ENCODE assay signal across 8 cellular contexts in the genomic region with DNA sequence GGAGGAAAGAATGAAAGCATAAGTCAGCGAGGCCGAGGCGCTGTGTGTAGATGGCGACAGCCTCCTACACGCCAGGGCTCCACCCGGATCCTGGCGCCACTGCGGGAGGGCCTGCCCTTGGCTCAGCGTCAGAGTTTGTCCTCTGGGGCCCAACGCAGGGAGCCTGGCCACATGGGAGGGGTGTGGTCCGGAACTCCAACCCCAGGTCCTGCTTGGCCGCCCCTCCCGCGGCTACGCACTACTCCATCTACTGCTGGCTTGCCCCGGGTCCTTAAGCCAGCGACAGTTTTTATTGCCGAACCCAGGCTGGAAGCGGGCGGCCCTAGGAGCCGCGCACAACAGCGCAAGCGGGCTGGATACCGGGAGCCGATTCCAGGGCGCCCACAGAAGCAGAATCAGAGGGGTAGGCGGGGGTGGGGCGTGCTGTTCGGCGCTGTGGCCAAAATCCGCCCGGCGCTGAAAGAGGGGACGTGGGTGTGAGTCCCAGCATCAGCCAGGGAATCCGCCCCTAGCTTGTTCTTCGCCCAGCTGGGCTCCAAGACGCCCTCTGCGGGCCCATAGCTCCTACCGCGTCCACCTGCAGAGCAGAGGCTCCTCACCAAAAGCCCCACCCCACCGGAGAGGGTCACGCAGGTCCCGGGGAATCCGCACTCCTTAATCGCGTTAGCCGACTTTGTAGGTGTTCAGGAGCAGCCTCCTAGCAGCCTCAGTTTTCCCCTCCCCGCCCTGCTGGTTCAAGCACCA. TPM values are rescaled to one million over a fixed set of nuclear protein-coding genes. Genes with fewer than 3 reads are reported as not detected.
A peak's percentile ranks its signal among the peaks of the same experiment; 100 is the strongest.
DNase-seq lines count a peak whose midpoint lies in the region; ATAC-seq and TF ChIP-seq lines count a peak whose summit lies in the region.

No MANE protein-coding gene starts in this region.

- no peaks in the 10 kb centered on the region for H4K20me1 ChIP-seq in OCI-LY3 (ENCODE audit: insufficient read depth, low read length)

- no peak overlapping the region for H4K8ac ChIP-seq in neuronal stem cell (ENCODE audit: low read depth, low read length)

- H3K27me3 Mint-ChIP-seq in activated T-helper 2 cell treated with anti-CD3 and anti-CD28 coated beads, Interferon-gamma antibody, Interleukin-2, Interleukin-4, amounts not matched to agents 10 μg/mL and 5 μg/mL and 100 μg/mL, durations not matched to agents 14 hours and 24 hours and 36 hours (ENCODE audit: low read depth) = peaks cover 46% of the 10 kb centered on the region

- peak; percentile 52 for TF ChIP-seq CTCF in HFF-Myc (IDR thresholded peaks at IDR 0.05; ENCODE audit: low read depth, low read length, missing control alignments)
- peak; percentile 49 for TF ChIP-seq CTCF in OCI-LY3 (IDR thresholded peaks at IDR 0.05; ENCODE audit: low read depth, low read length)
- peak; percentile 68 for TF ChIP-seq CTCF in foreskin fibroblast (IDR thresholded peaks at IDR 0.05; ENCODE audit: low read depth, low read length)

- H2AFZ ChIP-seq in OCI-LY3 (ENCODE audit: low read depth, low read length) (no peak overlapping the region), neuronal stem cell (ENCODE audit: low read length) (peak overlapping the region; percentile 99)

- H3K18ac ChIP-seq in neuronal stem cell (ENCODE audit: low read length) = peak overlapping the region; percentile 9

- in situ Hi-C loops in Caki2 (cut with HindIII; ENCODE audit: low pct_unique_long_range_greater_than_20kb, low sequenced_read_pairs) = no loop called here

- H2BK15ac ChIP-seq in neuronal stem cell (ENCODE audit: low read length) = no peak overlapping the region

- H3K23ac ChIP-seq in neuronal stem cell (ENCODE audit: low read depth, low read length, poor library complexity) = peak overlapping the region; percentile 71

- H3K4me3 ChIP-seq in HFF-Myc (replicated peaks; ENCODE audit: low read depth, low read length) (peak overlapping the region; percentile 54), OCI-LY3 (ENCODE audit: low read length) (peak overlapping the region; percentile 82), foreskin fibroblast (ENCODE audit: low read depth in 1 of 2, low read length in 2 of 2) (peak overlapping the region; percentile 60 to 61), neuronal stem cell (ENCODE audit: low read length in 2 of 2) (peak overlapping the region; percentile 54 to 60)

- H3K4me3 Mint-ChIP-seq in activated T-helper 2 cell treated with anti-CD3 and anti-CD28 coated beads, Interferon-gamma antibody, Interleukin-2, Interleukin-4, amounts not matched to agents 10 μg/mL and 5 μg/mL and 100 μg/mL, durations not matched to agents 14 hours and 24 hours and 36 hours (ENCODE audit: low read depth) = peak overlapping the region; percentile 52

- no peaks in the 10 kb centered on the region for H3K36me3 Mint-ChIP-seq in activated T-helper 2 cell treated with anti-CD3 and anti-CD28 coated beads, Interferon-gamma antibody, Interleukin-2, Interleukin-4, amounts not matched to agents 10 μg/mL and 5 μg/mL and 100 μg/mL, durations not matched to agents 14 hours and 24 hours and 36 hours (ENCODE audit: low read depth)

- H3K36me3 ChIP-seq in OCI-LY3 (replicated peaks; ENCODE audit: low read depth, low read length) (no peaks in the 10 kb centered on the region), neuronal stem cell (replicated peaks in 1 of 2; ENCODE audit: control insufficient read depth in 2 of 2, insufficient read depth in 2 of 2, low read length in 2 of 2) (no peaks in the 10 kb centered on the region)

- H2BK120ac ChIP-seq in neuronal stem cell (ENCODE audit: low read depth, low read length) = no peak overlapping the region

- H3K27ac ChIP-seq in OCI-LY3 (ENCODE audit: low read length) (no peak overlapping the region), neuronal stem cell (replicated peaks; ENCODE audit: low read length) (no peak overlapping the region)

- H2AK5ac ChIP-seq in neuronal stem cell (ENCODE audit: low read depth, low read length) = peak overlapping the region; percentile 7

- peak overlapping the region; percentile 95 for H3K4me2 ChIP-seq in OCI-LY3 (ENCODE audit: low read length)
- H3K4me2 ChIP-seq in neuronal stem cell (ENCODE audit: insufficient read depth, low read length, poor library complexity, severe bottlenecking) = peak overlapping the region; percentile 93

- H3K27me3 ChIP-seq in OCI-LY3 (ENCODE audit: low read depth, low read length) = no peaks in the 10 kb centered on the region; the same call in 1 of the 2 replicates
- peaks cover 36 to 54% (median 38%) of the 10 kb centered on the region in 3 experiments for H3K27me3 ChIP-seq in neuronal stem cell (ENCODE audit: control insufficient read depth in 3 of 3, insufficient read depth in 3 of 3, low read depth in 1 of 3, low read length in 3 of 3)

- no peak overlapping the region for H2BK12ac ChIP-seq in neuronal stem cell (ENCODE audit: low read length)

- no peak for ATAC-seq in GM19023 (IDR thresholded peaks at IDR 0.05; ENCODE audit: unreplicated experiment)

- no peak overlapping the region for H2BK5ac ChIP-seq in neuronal stem cell (ENCODE audit: low read length)

- no peaks in the 10 kb centered on the region for H3K79me1 ChIP-seq in neuronal stem cell (ENCODE audit: low read depth, low read length)

- DNase-seq in Caki2 (ENCODE audit: low read depth) (peak; percentile 89), HFF-Myc (ENCODE audit: extremely low read depth, low read depth) (no peak), foreskin fibroblast (peak; percentile 80 to 95), neuronal stem cell (ENCODE audit: low spot score) (peak; percentile 54), pons (ENCODE audit: low spot score) (no peak)
- peak; percentile 22 for DNase-seq in activated T-helper 2 cell treated with anti-CD3 and anti-CD28 coated beads, Interferon-gamma antibody, Interleukin-2, Interleukin-4, amounts not matched to agents 10 μg/mL and 5 μg/mL and 100 μg/mL, durations not matched to agents 14 hours and 24 hours and 36 hours (ENCODE audit: low spot score)

- intact Hi-C loops in activated T-helper 2 cell treated with anti-CD3 and anti-CD28 coated beads, Interferon-gamma antibody, Interleukin-2, Interleukin-4, amounts not matched to agents 10 μg/mL and 5 μg/mL and 100 μg/mL, durations not matched to agents 14 hours and 24 hours and 36 hours (cut with micrococcal nuclease) = loop anchor here (2.0 to 10.0 kb wide), 2 partner anchors 48 to 288 kb away; a partner anchor contains a TSS

- H3K9ac ChIP-seq in OCI-LY3 (ENCODE audit: low read length) (peak overlapping the region; percentile 51), neuronal stem cell (ENCODE audit: low read depth, low read length, poor library complexity) (peak overlapping the region; percentile 31)

- peaks cover 19% of the 10 kb centered on the region for H3K4me1 Mint-ChIP-seq in activated T-helper 2 cell treated with anti-CD3 and anti-CD28 coated beads, Interferon-gamma antibody, Interleukin-2, Interleukin-4, amounts not matched to agents 10 μg/mL and 5 μg/mL and 100 μg/mL, durations not matched to agents 14 hours and 24 hours and 36 hours (ENCODE audit: low read depth)

- no peak overlapping the region for H3K27ac Mint-ChIP-seq in activated T-helper 2 cell treated with anti-CD3 and anti-CD28 coated beads, Interferon-gamma antibody, Interleukin-2, Interleukin-4, amounts not matched to agents 10 μg/mL and 5 μg/mL and 100 μg/mL, durations not matched to agents 14 hours and 24 hours and 36 hours

- H3K14ac ChIP-seq in neuronal stem cell (ENCODE audit: low read length) = peak overlapping the region; percentile 42

- H3K9me3 Mint-ChIP-seq in activated T-helper 2 cell treated with anti-CD3 and anti-CD28 coated beads, Interferon-gamma antibody, Interleukin-2, Interleukin-4, amounts not matched to agents 10 μg/mL and 5 μg/mL and 100 μg/mL, durations not matched to agents 14 hours and 24 hours and 36 hours = no peaks in the 10 kb centered on the region

- H3K9me3 ChIP-seq in OCI-LY3 (ENCODE audit: insufficient read depth, low read length) (no peaks in the 10 kb centered on the region), neuronal stem cell (replicated peaks in 1 of 2; ENCODE audit: control insufficient read depth in 2 of 2, insufficient read depth in 1 of 2, low read depth in 1 of 2, low read length in 2 of 2) (no peaks in the 10 kb centered on the region)

- H3K4me1 ChIP-seq in OCI-LY3 (ENCODE audit: low read length) = peaks cover 35% of the 10 kb centered on the region
- H3K4me1 ChIP-seq in neuronal stem cell (ENCODE audit: control insufficient read depth in 2 of 2, insufficient read depth in 1 of 2, low read depth in 1 of 2, low read length in 2 of 2) = peaks cover 26 to 34% of the 10 kb centered on the region in 2 donors

- H4K91ac ChIP-seq in neuronal stem cell (ENCODE audit: low read depth, low read length, poor library complexity) = no peak overlapping the region

- no peak overlapping the region for H3K4ac ChIP-seq in neuronal stem cell (ENCODE audit: low read length)

- WGBS in neuronal stem cell (ENCODE audit: extremely low coverage in 2 of 2, insufficient read length in 2 of 2, insufficient replicate concordance in 1 of 2), 2 donors = no CpG with 5 or more reads among the region's 49 CpGs

- no peaks in the 10 kb centered on the region for H3K79me2 ChIP-seq in OCI-LY3 (ENCODE audit: low read length)

RNA-seq across cellular contexts. Expression of a gene that starts 4.5 kb away (rescaled TPM):
- total RNA-seq in Caki2 (2014; rRNA removed; shearing (Covaris generic); ENCODE audit: low replicate concordance) = 35.4 and 44.5 TPM in 2 replicates
- 0.55 and 0.67 TPM in 2 replicates for total RNA-seq in activated T-helper 2 cell treated with anti-CD3 and anti-CD28 coated beads, Interferon-gamma antibody, Interleukin-2, Interleukin-4, amounts not matched to agents 10 μg/mL and 5 μg/mL and 100 μg/mL, durations not matched to agents 14 hours and 24 hours and 36 hours
- 3.0 TPM for polyA plus RNA-seq in neuronal stem cell (2013, experiment 1 of 2)
- polyA plus RNA-seq in neuronal stem cell (2013, experiment 2 of 2) = 2.4 TPM

RNA-seq across cellular contexts. Expression of a gene that starts 35.3 kb away (rescaled TPM):
- total RNA-seq in Caki2 (2014; rRNA removed; shearing (Covaris generic); ENCODE audit: low replicate concordance) = 46.5 and 48.4 TPM in 2 replicates
- 41.3 and 44.3 TPM in 2 replicates for total RNA-seq in activated T-helper 2 cell treated with anti-CD3 and anti-CD28 coated beads, Interferon-gamma antibody, Interleukin-2, Interleukin-4, amounts not matched to agents 10 μg/mL and 5 μg/mL and 100 μg/mL, durations not matched to agents 14 hours and 24 hours and 36 hours
- 0.06 TPM for polyA plus RNA-seq in neuronal stem cell (2013, experiment 1 of 2)
- 0.11 TPM for polyA plus RNA-seq in neuronal stem cell (2013, experiment 2 of 2)

RNA-seq across cellular contexts. Expression of a gene that starts 35.4 kb away (rescaled TPM):
- total RNA-seq in Caki2 (2014; rRNA removed; shearing (Covaris generic); ENCODE audit: low replicate concordance) = 0.51 and 5.3 TPM in 2 replicates
- 0.53 and 0.64 TPM in 2 replicates for total RNA-seq in activated T-helper 2 cell treated with anti-CD3 and anti-CD28 coated beads, Interferon-gamma antibody, Interleukin-2, Interleukin-4, amounts not matched to agents 10 μg/mL and 5 μg/mL and 100 μg/mL, durations not matched to agents 14 hours and 24 hours and 36 hours
- 0.29 TPM for polyA plus RNA-seq in neuronal stem cell (2013, experiment 1 of 2)
- polyA plus RNA-seq in neuronal stem cell (2013, experiment 2 of 2) = 0.33 TPM

Comparison
In these comparisons a context has a peak if more than half of its experiments do, and no peak if none do; other contexts are left out.
1. DNase-seq: peak in Caki2 (single experiment), activated T-helper 2 cell treated with anti-CD3 and anti-CD28 coated beads, Interferon-gamma antibody, Interleukin-2, Interleukin-4, amounts not matched to agents 10 μg/mL and 5 μg/mL and 100 μg/mL, durations not matched to agents 14 hours and 24 hours and 36 hours (single experiment), foreskin fibroblast (2 of 2) and neuronal stem cell (single experiment); none in HFF-Myc (single experiment) and pons (single experiment).
2. RNA of a gene that starts 4.5 kb away (total RNA-seq): 35.4 to 44.5 TPM in Caki2; 0.55 to 0.67 TPM in activated T-helper 2 cell treated with anti-CD3 and anti-CD28 coated beads, Interferon-gamma antibody, Interleukin-2, Interleukin-4, amounts not matched to agents 10 μg/mL and 5 μg/mL and 100 μg/mL, durations not matched to agents 14 hours and 24 hours and 36 hours; every median in the first group is over 10 times any median in the second.
3. Peak in every context shown above with its lines, with median percentiles within 50 percentile points of each other: H3K4me3 ChIP-seq and CTCF ChIP-seq.